In the genomic region with DNA sequence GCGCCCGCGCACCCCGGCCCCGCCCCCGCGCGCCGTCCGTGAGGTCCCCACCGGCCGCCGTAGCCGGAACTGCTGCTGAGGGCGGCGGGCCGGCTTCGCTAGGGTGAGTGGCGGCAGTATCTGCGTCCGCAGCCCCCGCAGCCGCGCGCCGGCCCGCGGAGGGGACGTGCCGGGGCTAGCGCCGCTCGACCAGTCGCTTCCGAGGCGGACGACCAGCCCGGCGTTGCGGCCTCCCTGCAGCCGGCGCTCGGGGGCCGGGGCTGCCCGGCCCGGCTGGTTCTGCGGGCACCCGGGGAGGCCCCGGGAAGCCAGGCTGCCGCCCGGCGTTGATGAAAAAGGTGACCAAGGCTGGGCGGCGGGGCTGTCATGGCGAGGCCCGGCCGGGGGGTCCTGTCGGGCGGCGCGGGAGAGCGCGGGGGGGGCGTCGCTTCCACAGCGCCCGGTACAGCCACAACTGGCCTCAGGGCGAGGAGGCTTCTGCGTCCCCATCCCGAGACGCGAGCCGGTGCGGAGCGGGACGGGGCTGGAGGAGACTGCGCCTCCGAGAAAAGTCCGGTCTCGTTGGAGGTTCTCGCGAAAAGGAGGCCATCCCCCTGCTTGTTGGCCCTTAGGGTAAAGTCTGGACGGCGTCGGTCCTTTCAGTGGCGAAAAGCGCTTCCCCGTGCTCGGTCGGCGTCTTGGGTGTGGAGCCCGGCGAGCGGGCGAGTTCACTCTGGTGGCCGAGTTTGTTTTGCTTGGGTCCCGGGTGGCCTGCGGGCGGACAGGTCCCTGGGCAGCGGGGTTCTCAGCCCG, we compare ENCODE assay signal across 8 cellular contexts. TPM values are rescaled to one million over a fixed set of nuclear protein-coding genes. Genes with fewer than 3 reads are reported as not detected.
DNase-seq lines count a peak whose midpoint lies in the region; ATAC-seq and TF ChIP-seq lines count a peak whose summit lies in the region.

A gene with protein sequence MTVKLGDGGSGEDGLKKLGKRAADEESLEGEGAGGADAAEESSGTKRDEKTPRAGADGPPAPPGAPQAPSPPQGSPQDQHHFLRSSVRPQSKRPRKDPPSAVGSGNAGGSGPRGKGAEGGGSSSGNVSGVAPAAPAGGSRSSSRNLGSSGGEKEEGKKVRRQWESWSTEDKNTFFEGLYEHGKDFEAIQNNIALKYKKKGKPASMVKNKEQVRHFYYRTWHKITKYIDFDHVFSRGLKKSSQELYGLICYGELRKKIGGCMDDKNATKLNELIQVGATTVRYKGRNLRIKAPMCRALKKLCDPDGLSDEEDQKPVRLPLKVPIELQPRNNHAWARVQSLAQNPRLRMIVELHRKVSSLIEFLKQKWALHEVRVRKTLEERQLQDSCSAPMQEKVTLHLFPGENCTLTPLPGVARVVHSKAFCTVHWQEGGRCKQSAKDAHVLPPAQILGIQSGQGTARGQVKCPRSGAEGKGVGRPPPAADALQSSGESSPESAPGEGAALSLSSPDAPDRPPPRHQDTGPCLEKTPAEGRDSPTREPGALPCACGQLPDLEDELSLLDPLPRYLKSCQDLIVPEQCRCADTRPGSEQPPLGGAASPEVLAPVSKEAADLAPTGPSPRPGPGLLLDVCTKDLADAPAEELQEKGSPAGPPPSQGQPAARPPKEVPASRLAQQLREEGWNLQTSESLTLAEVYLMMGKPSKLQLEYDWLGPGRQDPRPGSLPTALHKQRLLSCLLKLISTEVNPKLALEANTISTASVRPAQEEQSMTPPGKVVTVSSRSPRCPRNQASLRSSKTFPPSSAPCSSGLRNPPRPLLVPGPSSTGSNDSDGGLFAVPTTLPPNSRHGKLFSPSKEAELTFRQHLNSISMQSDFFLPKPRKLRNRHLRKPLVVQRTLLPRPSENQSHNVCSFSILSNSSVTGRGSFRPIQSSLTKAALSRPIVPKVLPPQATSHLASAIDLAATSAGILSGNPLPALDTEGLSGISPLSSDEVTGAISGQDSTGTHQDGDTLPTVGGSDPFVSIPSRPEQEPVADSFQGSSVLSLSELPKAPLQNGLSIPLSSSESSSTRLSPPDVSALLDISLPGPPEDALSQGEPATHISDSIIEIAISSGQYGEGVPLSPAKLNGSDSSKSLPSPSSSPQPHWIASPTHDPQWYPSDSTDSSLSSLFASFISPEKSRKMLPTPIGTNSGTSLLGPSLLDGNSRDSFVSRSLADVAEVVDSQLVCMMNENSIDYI (N-terminal part only) (plus strand): TSS at position 41 of the 792 bp plus-strand sequence. CDS start 2,280 bp downstream, outside the sequence.

- H3K4me3 ChIP-seq in epithelial cell of proximal tubule (ENCODE audit: low read depth, low read length): peak within 1 kb of the TSS; percentile 88

- peaks cover 28% of the 10 kb centered on the region for H3K4me1 Mint-ChIP-seq in T-helper 2 cell treated with Interferon-gamma antibody and Interleukin-4, amounts not matched to agents 5 μg/mL and 100 μg/mL, for 36 hours (ENCODE audit: low read depth)
- H3K4me1 Mint-ChIP-seq in natural killer cell: peaks cover 28 to 38% of the 10 kb centered on the region in 2 donors

- intact Hi-C loops in natural killer cell (cut with micrococcal nuclease): loop anchor here (1.0 to 10.0 kb wide), 5 partner anchors 34 to 192 kb away; partner anchors contain the start of genes CLCN7, JPT2, MAPK8IP3 and UQCC4

- ATAC-seq in HG03095 (IDR thresholded peaks at IDR 0.05; ENCODE audit: unreplicated experiment) (peak; percentile 0), natural killer cell (no peak)

- peak; percentile 18 for DNase-seq in T-helper 2 cell treated with Interferon-gamma antibody and Interleukin-4, amounts not matched to agents 5 μg/mL and 100 μg/mL, for 36 hours (ENCODE audit: low spot score)
- DNase-seq in epithelial cell of proximal tubule (ENCODE audit: low read depth) (no peak), natural killer cell (peak; percentile 26), NCI-H2029 (lab: John Stamatoyannopoulos, UW) (no peak), epidermal melanocyte (ENCODE audit: insufficient read length, low spot score) (no peak), SK-N-DZ (ENCODE audit: low spot score) (no peak)

- no peak for TF ChIP-seq CTCF in epithelial cell of proximal tubule (conservative IDR thresholded peaks at IDR 0.05; ENCODE audit: low read depth, low read length)
- no peak for TF ChIP-seq CTCF in natural killer cell (IDR thresholded peaks at IDR 0.05)

- H3K4me3 Mint-ChIP-seq in T-helper 2 cell treated with Interferon-gamma antibody and Interleukin-4, amounts not matched to agents 5 μg/mL and 100 μg/mL, for 36 hours: peak within 1 kb of the TSS; percentile 93
- peak within 1 kb of the TSS; percentile 88 for H3K4me3 Mint-ChIP-seq in natural killer cell

- peak; percentile 67 for TF ChIP-seq POLR2A in GM15510 (IDR thresholded peaks at IDR 0.05; ENCODE audit: borderline replicate concordance, extremely low read depth, insufficient read length)

- peak within 1 kb of the TSS; percentile 97 for H3K27ac Mint-ChIP-seq in T-helper 2 cell treated with Interferon-gamma antibody and Interleukin-4, amounts not matched to agents 5 μg/mL and 100 μg/mL, for 36 hours
- peak within 1 kb of the TSS; percentile 85 to 91 for H3K27ac Mint-ChIP-seq in natural killer cell

- peaks cover 19% of the 10 kb centered on the region for H3K36me3 Mint-ChIP-seq in T-helper 2 cell treated with Interferon-gamma antibody and Interleukin-4, amounts not matched to agents 5 μg/mL and 100 μg/mL, for 36 hours (ENCODE audit: low read depth)
- no peaks in the 10 kb centered on the region for H3K36me3 Mint-ChIP-seq in natural killer cell

- no peaks in the 10 kb centered on the region for H3K27me3 Mint-ChIP-seq in T-helper 2 cell treated with Interferon-gamma antibody and Interleukin-4, amounts not matched to agents 5 μg/mL and 100 μg/mL, for 36 hours (ENCODE audit: low read depth)
- H3K27me3 Mint-ChIP-seq in natural killer cell (ENCODE audit: low read depth in 2 of 2): peaks cover 0 to 6% of the 10 kb centered on the region in 2 donors

- H3K9me3 Mint-ChIP-seq in T-helper 2 cell treated with Interferon-gamma antibody and Interleukin-4, amounts not matched to agents 5 μg/mL and 100 μg/mL, for 36 hours: no peaks in the 10 kb centered on the region
- peaks cover 0 to 3% of the 10 kb centered on the region in 2 donors for H3K9me3 Mint-ChIP-seq in natural killer cell

RNA-seq across cellular contexts. Expression of the gene that starts here (rescaled TPM):
- total RNA-seq in epithelial cell of proximal tubule (6.9 and 8.0 TPM in 2 replicates), natural killer cell (10 to 100 TPM; 47.8 to 49.8 (median 49.6) TPM)
- 11.1 and 11.8 TPM in 2 replicates for polyA plus RNA-seq in SK-N-DZ (2014; cell fraction: cytosol; rRNA removed)
- 15.2 and 27.4 TPM in 2 replicates for polyA plus RNA-seq in SK-N-DZ (2014; cell fraction: nucleus; rRNA removed)

Comparison
In these comparisons a context has a peak if more than half of its experiments do, and no peak if none do; other contexts are left out.
1. DNase-seq: peak in T-helper 2 cell treated with Interferon-gamma antibody and Interleukin-4, amounts not matched to agents 5 μg/mL and 100 μg/mL, for 36 hours (single experiment) and natural killer cell (single experiment); none in epithelial cell of proximal tubule (single experiment), NCI-H2029 (single experiment), epidermal melanocyte (single experiment) and SK-N-DZ (single experiment).